ENCODE assay signal across 15 cellular contexts in genomic region chr13:19023115-19023514, GRCh38.
DNase-seq lines count a peak whose midpoint lies in the region; TF ChIP-seq lines count a peak whose summit lies in the region.
"Had no signal": no experiment of that assay in that cellular context is flagged by ENCODE, and none has a peak within 500 bp of the region (broad histone marks: within the 10 kb centered on the region; RNA-seq: fewer than 3 reads in every experiment).

No MANE protein-coding gene starts in this region.

- no peak overlapping the region for H3K4me3 ChIP-seq in foreskin fibroblast (ENCODE audit: low read depth in 1 of 2, low read length in 2 of 2)
- H3K4me3 ChIP-seq: A549, HAP-1 had no signal

- DNase-seq in Kasumi-1 (lab: John Stamatoyannopoulos, UW): peak; percentile 27 to 37
- peak; percentile 93 for DNase-seq in MV-4-11 (lab: John Stamatoyannopoulos, UW)
- peak; percentile 10 for DNase-seq in OCI-M1 (lab: John Stamatoyannopoulos, UW)
- DNase-seq in pons (ENCODE audit: low spot score): peak; percentile 4
- no peak for DNase-seq in foreskin fibroblast
- DNase-seq in putamen (ENCODE audit: low spot score): no peak
- DNase-seq in NCI-H510A treated with DMSO at 0.1 percent for 48 hours (lab: John Stamatoyannopoulos, UW): no peak
- DNase-seq: BE2C; CD8-positive, alpha-beta T cell; COR-L47; DMS153; DMS79 treated with DMSO at 0.1 percent for 48 hours; EL had no signal

- TF ChIP-seq CTCF in foreskin fibroblast (IDR thresholded peaks at IDR 0.05; ENCODE audit: low read depth, low read length): no peak

Comparison
In these comparisons a context has a peak if more than half of its experiments do, and no peak if none do; other contexts are left out.
1. DNase-seq: peak in Kasumi-1 (2 of 2), MV-4-11 (single experiment), OCI-M1 (single experiment) and pons (single experiment); none in foreskin fibroblast (0 of 2), putamen (single experiment) and NCI-H510A treated with DMSO at 0.1 percent for 48 hours (single experiment).